2 cellular contexts compared by ENCODE assay signal in genomic region chr20:57380081-57380750, GRCh38.
TF ChIP-seq lines count a peak whose summit lies in the region.

No MANE protein-coding gene starts in this region.

TF ChIP-seq in K562, 482 proteins besides CTCF, POLR2A, EP300 and RAD21:
- TF ChIP-seq, protein P1, sequence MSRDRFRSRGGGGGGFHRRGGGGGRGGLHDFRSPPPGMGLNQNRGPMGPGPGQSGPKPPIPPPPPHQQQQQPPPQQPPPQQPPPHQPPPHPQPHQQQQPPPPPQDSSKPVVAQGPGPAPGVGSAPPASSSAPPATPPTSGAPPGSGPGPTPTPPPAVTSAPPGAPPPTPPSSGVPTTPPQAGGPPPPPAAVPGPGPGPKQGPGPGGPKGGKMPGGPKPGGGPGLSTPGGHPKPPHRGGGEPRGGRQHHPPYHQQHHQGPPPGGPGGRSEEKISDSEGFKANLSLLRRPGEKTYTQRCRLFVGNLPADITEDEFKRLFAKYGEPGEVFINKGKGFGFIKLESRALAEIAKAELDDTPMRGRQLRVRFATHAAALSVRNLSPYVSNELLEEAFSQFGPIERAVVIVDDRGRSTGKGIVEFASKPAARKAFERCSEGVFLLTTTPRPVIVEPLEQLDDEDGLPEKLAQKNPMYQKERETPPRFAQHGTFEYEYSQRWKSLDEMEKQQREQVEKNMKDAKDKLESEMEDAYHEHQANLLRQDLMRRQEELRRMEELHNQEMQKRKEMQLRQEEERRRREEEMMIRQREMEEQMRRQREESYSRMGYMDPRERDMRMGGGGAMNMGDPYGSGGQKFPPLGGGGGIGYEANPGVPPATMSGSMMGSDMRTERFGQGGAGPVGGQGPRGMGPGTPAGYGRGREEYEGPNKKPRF (IDR thresholded peaks at IDR 0.05; ENCODE audit: low read depth, low read length), result no peak
- TF ChIP-seq, protein P2, sequence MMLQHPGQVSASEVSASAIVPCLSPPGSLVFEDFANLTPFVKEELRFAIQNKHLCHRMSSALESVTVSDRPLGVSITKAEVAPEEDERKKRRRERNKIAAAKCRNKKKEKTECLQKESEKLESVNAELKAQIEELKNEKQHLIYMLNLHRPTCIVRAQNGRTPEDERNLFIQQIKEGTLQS (IDR thresholded peaks at IDR 0.05), result no peak
- TF ChIP-seq, protein P2 (CRISPR knock-in tag; conservative IDR thresholded peaks at IDR 0.05), result no peak
- no peak for TF ChIP-seq MYBL2 (IDR thresholded peaks at IDR 0.05; ENCODE audit: low read depth)
- TF ChIP-seq MYBL2 (CRISPR knock-in tag; IDR thresholded peaks at IDR 0.05; ENCODE audit: borderline replicate concordance), result no peak
- TF ChIP-seq POLR2G (IDR thresholded peaks at IDR 0.05; ENCODE audit: low read depth, low read length), result 0 out of 2 replicates have a peak, but pooled peaks have one; percentile 17

TF ChIP-seq in GM23338, 12 proteins besides CTCF, POLR2A, EP300 and RAD21:
- TF ChIP-seq, protein P3, sequence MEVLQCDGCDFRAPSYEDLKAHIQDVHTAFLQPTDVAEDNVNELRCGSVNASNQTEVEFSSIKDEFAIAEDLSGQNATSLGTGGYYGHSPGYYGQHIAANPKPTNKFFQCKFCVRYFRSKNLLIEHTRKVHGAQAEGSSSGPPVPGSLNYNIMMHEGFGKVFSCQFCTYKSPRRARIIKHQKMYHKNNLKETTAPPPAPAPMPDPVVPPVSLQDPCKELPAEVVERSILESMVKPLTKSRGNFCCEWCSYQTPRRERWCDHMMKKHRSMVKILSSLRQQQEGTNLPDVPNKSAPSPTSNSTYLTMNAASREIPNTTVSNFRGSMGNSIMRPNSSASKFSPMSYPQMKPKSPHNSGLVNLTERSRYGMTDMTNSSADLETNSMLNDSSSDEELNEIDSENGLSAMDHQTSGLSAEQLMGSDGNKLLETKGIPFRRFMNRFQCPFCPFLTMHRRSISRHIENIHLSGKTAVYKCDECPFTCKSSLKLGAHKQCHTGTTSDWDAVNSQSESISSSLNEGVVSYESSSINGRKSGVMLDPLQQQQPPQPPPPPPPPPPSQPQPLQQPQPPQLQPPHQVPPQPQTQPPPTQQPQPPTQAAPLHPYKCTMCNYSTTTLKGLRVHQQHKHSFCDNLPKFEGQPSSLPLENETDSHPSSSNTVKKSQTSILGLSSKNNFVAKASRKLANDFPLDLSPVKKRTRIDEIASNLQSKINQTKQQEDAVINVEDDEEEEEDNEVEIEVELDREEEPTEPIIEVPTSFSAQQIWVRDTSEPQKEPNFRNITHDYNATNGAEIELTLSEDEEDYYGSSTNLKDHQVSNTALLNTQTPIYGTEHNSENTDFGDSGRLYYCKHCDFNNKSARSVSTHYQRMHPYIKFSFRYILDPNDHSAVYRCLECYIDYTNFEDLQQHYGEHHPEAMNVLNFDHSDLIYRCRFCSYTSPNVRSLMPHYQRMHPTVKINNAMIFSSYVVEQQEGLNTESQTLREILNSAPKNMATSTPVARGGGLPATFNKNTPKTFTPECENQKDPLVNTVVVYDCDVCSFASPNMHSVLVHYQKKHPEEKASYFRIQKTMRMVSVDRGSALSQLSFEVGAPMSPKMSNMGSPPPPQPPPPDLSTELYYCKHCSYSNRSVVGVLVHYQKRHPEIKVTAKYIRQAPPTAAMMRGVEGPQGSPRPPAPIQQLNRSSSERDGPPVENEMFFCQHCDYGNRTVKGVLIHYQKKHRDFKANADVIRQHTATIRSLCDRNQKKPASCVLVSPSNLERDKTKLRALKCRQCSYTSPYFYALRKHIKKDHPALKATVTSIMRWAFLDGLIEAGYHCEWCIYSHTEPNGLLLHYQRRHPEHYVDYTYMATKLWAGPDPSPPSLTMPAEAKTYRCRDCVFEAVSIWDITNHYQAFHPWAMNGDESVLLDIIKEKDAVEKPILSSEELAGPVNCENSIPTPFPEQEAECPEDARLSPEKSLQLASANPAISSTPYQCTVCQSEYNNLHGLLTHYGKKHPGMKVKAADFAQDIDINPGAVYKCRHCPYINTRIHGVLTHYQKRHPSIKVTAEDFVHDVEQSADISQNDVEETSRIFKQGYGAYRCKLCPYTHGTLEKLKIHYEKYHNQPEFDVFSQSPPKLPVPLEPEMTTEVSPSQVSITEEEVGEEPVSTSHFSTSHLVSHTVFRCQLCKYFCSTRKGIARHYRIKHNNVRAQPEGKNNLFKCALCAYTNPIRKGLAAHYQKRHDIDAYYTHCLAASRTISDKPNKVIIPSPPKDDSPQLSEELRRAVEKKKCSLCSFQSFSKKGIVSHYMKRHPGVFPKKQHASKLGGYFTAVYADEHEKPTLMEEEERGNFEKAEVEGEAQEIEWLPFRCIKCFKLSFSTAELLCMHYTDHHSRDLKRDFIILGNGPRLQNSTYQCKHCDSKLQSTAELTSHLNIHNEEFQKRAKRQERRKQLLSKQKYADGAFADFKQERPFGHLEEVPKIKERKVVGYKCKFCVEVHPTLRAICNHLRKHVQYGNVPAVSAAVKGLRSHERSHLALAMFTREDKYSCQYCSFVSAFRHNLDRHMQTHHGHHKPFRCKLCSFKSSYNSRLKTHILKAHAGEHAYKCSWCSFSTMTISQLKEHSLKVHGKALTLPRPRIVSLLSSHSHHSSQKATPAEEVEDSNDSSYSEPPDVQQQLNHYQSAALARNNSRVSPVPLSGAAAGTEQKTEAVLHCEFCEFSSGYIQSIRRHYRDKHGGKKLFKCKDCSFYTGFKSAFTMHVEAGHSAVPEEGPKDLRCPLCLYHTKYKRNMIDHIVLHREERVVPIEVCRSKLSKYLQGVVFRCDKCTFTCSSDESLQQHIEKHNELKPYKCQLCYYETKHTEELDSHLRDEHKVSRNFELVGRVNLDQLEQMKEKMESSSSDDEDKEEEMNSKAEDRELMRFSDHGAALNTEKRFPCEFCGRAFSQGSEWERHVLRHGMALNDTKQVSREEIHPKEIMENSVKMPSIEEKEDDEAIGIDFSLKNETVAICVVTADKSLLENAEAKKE (CRISPR knock-in tag; IDR thresholded peaks at IDR 0.05), result no peak
- TF ChIP-seq JUNB (IDR thresholded peaks at IDR 0.05; ENCODE audit: unreplicated experiment) (no peak), POLR2AphosphoS5 (IDR thresholded peaks at IDR 0.05; ENCODE audit: low read depth) (no peak), STAT1 (IDR thresholded peaks at IDR 0.05; ENCODE audit: unreplicated experiment) (no peak), ZNF331 (CRISPR knock-in tag; IDR thresholded peaks at IDR 0.05; ENCODE audit: low read depth) (no peak), EZH2phosphoT487 (IDR thresholded peaks at IDR 0.05; ENCODE audit: unreplicated experiment) (no peak), CREB1 (CRISPR knock-in tag; IDR thresholded peaks at IDR 0.05; ENCODE audit: low read depth) (no peak), EZH2 (IDR thresholded peaks at IDR 0.05; ENCODE audit: low read depth, unreplicated experiment) (no peak), NANOG (IDR thresholded peaks at IDR 0.05; ENCODE audit: borderline replicate concordance) (no peak), ZNF114 (CRISPR knock-in tag; IDR thresholded peaks at IDR 0.05) (no peak)
- TF ChIP-seq, protein P4, sequence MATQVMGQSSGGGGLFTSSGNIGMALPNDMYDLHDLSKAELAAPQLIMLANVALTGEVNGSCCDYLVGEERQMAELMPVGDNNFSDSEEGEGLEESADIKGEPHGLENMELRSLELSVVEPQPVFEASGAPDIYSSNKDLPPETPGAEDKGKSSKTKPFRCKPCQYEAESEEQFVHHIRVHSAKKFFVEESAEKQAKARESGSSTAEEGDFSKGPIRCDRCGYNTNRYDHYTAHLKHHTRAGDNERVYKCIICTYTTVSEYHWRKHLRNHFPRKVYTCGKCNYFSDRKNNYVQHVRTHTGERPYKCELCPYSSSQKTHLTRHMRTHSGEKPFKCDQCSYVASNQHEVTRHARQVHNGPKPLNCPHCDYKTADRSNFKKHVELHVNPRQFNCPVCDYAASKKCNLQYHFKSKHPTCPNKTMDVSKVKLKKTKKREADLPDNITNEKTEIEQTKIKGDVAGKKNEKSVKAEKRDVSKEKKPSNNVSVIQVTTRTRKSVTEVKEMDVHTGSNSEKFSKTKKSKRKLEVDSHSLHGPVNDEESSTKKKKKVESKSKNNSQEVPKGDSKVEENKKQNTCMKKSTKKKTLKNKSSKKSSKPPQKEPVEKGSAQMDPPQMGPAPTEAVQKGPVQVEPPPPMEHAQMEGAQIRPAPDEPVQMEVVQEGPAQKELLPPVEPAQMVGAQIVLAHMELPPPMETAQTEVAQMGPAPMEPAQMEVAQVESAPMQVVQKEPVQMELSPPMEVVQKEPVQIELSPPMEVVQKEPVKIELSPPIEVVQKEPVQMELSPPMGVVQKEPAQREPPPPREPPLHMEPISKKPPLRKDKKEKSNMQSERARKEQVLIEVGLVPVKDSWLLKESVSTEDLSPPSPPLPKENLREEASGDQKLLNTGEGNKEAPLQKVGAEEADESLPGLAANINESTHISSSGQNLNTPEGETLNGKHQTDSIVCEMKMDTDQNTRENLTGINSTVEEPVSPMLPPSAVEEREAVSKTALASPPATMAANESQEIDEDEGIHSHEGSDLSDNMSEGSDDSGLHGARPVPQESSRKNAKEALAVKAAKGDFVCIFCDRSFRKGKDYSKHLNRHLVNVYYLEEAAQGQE (IDR thresholded peaks at IDR 0.05; ENCODE audit: unreplicated experiment), result no peak
- TF ChIP-seq, protein P5, sequence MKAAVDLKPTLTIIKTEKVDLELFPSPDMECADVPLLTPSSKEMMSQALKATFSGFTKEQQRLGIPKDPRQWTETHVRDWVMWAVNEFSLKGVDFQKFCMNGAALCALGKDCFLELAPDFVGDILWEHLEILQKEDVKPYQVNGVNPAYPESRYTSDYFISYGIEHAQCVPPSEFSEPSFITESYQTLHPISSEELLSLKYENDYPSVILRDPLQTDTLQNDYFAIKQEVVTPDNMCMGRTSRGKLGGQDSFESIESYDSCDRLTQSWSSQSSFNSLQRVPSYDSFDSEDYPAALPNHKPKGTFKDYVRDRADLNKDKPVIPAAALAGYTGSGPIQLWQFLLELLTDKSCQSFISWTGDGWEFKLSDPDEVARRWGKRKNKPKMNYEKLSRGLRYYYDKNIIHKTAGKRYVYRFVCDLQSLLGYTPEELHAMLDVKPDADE (IDR thresholded peaks at IDR 0.05), result no peak
